8 cellular contexts compared by ENCODE assay signal in genomic region chr1:8026153-8026975, GRCh38. TPM values are rescaled to one million over a fixed set of nuclear protein-coding genes. Genes with fewer than 3 reads are reported as not detected.
DNase-seq lines count a peak whose midpoint lies in the region; ATAC-seq and TF ChIP-seq lines count a peak whose summit lies in the region.

A gene with protein sequence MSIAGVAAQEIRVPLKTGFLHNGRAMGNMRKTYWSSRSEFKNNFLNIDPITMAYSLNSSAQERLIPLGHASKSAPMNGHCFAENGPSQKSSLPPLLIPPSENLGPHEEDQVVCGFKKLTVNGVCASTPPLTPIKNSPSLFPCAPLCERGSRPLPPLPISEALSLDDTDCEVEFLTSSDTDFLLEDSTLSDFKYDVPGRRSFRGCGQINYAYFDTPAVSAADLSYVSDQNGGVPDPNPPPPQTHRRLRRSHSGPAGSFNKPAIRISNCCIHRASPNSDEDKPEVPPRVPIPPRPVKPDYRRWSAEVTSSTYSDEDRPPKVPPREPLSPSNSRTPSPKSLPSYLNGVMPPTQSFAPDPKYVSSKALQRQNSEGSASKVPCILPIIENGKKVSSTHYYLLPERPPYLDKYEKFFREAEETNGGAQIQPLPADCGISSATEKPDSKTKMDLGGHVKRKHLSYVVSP (minus strand): TSS chr1:8026309. CDS start chr1:8015619, 10,690 bp downstream.

- H3K27me3 ChIP-seq in PC-3 (ENCODE audit: low read length) (no peaks in the 10 kb centered on the region), esophagus squamous epithelium (peaks cover 0 to 15% (median 0%) of the 10 kb centered on the region in 4 donors), muscle layer of duodenum (ENCODE audit: low read depth, low read length) (no peaks in the 10 kb centered on the region)

- DNase-seq in HS-27A (ENCODE audit: low read depth) (peak; percentile 87), PC-3 (peak; percentile 93), esophagus squamous epithelium (lab: John Stamatoyannopoulos, UW) (peak; percentile 46)
- peak; percentile 74 to 81 for DNase-seq in activated T-helper 1 cell treated with anti-CD3 and anti-CD28 coated beads, Interleukin-2, amount 50 U/mL, for 16 hours (ENCODE audit: low read depth in 1 of 2, low spot score in 1 of 2)
- DNase-seq in stimulated activated CD8-positive, alpha-beta memory T cell treated with anti-CD3 and anti-CD28 coated beads, Interleukin-7, amount 100 ng/mL, for 1 hour (ENCODE audit: low read depth in 2 of 2) = peak; percentile 69 to 76

- H3F3A ChIP-seq in PC-3 (ENCODE audit: low read length, unreplicated experiment) = peaks cover 20% of the 10 kb centered on the region

- H3K9me2 ChIP-seq in PC-3 (replicated peaks; ENCODE audit: low read length) = no peaks in the 10 kb centered on the region

- H3K9ac ChIP-seq in PC-3 (ENCODE audit: low read length) = peak within 1 kb of the TSS; percentile 90

- WGBS in esophagus squamous epithelium, 2 donors = 25 to 38% methylated on average over 15 to 20 of the region's 98 CpGs

- H3K4me3 ChIP-seq in PC-3 (ENCODE audit: low read length) (peak within 1 kb of the TSS; percentile 98), esophagus squamous epithelium (peak within 1 kb of the TSS; percentile 77 to 93 (median 86)), muscle layer of duodenum (ENCODE audit: low read depth in 1 of 2, low read length in 2 of 2) (peak within 1 kb of the TSS; percentile 74 to 96)

- POLR2A ChIA-PET in PC-3 (lab: Charles Lee; ENCODE audit: unreplicated experiment) = interaction anchor here (0.6 to 1.5 kb wide), 5 partner anchors 57 to 1709 kb away, joined by 3 to 5 read pairs (median 3); no protein-coding TSS in a partner anchor

- ATAC-seq in GM19452 (IDR thresholded peaks at IDR 0.05; ENCODE audit: unreplicated experiment) (peak; percentile 85), PC-3 (peak; percentile 50)

- H3K27ac ChIP-seq in C4-2B = peak within 1 kb of the TSS; percentile 89
- H3K27ac ChIP-seq in PC-3 (ENCODE audit: low read length) = peak within 1 kb of the TSS; percentile 94
- H3K27ac ChIP-seq in esophagus squamous epithelium = peak within 1 kb of the TSS; percentile 91 to 97 (median 95)
- H3K27ac ChIP-seq in muscle layer of duodenum (ENCODE audit: low read length) = peak within 1 kb of the TSS; percentile 89

- H4K20me1 ChIP-seq in PC-3 (ENCODE audit: low read length) = peaks cover 43% of the 10 kb centered on the region

- peak within 1 kb of the TSS; percentile 69 for H2AFZ ChIP-seq in PC-3 (ENCODE audit: low read length)

- peaks cover 56% of the 10 kb centered on the region for H3K79me2 ChIP-seq in PC-3 (ENCODE audit: low read length)

- no peak for TF ChIP-seq CTCF in C4-2B (conservative IDR thresholded peaks at IDR 0.05)
- TF ChIP-seq CTCF in PC-3 (conservative IDR thresholded peaks at IDR 0.05; ENCODE audit: low read depth, low read length) = no peak
- TF ChIP-seq CTCF in esophagus squamous epithelium (IDR thresholded peaks at IDR 0.05) = peak in 1 of 6 experiments; percentile 10

- no peaks in the 10 kb centered on the region for H3K9me3 ChIP-seq in PC-3 (ENCODE audit: low read length)
- no peaks in the 10 kb centered on the region for H3K9me3 ChIP-seq in esophagus squamous epithelium
- H3K9me3 ChIP-seq in muscle layer of duodenum (ENCODE audit: control insufficient read depth in 1 of 2, low read length in 2 of 2) = no peaks in the 10 kb centered on the region

- H3K36me3 ChIP-seq in PC-3 (ENCODE audit: low read depth, low read length) (peaks cover 40% of the 10 kb centered on the region), esophagus squamous epithelium (no peaks in the 10 kb centered on the region), muscle layer of duodenum (ENCODE audit: control insufficient read depth in 1 of 2, insufficient read depth in 2 of 2, low read length in 2 of 2) (no peaks in the 10 kb centered on the region)

- CTCF ChIA-PET in PC-3 (lab: Charles Lee) = interaction anchor here (2.7 kb wide), 1 partner anchor 11 kb away, joined by 7 read pairs; no protein-coding TSS in a partner anchor

- peak within 1 kb of the TSS; percentile 98 for H3K4me2 ChIP-seq in PC-3 (ENCODE audit: low read length)

- peaks cover 53% of the 10 kb centered on the region for H3K4me1 ChIP-seq in PC-3 (ENCODE audit: insufficient read depth, low read length)
- peaks cover 9 to 71% (median 22%) of the 10 kb centered on the region in 3 donors for H3K4me1 ChIP-seq in esophagus squamous epithelium
- H3K4me1 ChIP-seq in muscle layer of duodenum (ENCODE audit: control insufficient read depth in 1 of 2, insufficient read depth in 2 of 2, low read length in 2 of 2) = peaks cover 0 to 17% of the 10 kb centered on the region in 2 donors

- TF ChIP-seq POLR2A in esophagus squamous epithelium (IDR thresholded peaks at IDR 0.05) = peak in 3 of 4 donors; percentile 88 to 100 (median 100)

- no TSS peak for BruUV-seq in PC-3 (replicated peaks; lab: Mats Ljungman, UMichigan)

- intact Hi-C loops in PC-3 (cut with micrococcal nuclease) (no loop called here), esophagus squamous epithelium (cut with DNase I) (no loop called here)

RNA-seq across cellular contexts. Expression of the gene that starts here (rescaled TPM):
- total RNA-seq in PC-3 (2014; rRNA removed) = 218 and 227 TPM in 2 replicates
- total RNA-seq in esophagus squamous epithelium = 10 to 100 TPM; 23.3 to 95.9 (median 49.3) TPM

Comparison
In these comparisons a context has a peak if more than half of its experiments do, and no peak if none do; other contexts are left out.
1. Peak in every context shown above with its lines: DNase-seq, ATAC-seq, H3K4me3 ChIP-seq and H3K27ac ChIP-seq.